ENCODE assay signal across 12 cellular contexts in the genomic region with DNA sequence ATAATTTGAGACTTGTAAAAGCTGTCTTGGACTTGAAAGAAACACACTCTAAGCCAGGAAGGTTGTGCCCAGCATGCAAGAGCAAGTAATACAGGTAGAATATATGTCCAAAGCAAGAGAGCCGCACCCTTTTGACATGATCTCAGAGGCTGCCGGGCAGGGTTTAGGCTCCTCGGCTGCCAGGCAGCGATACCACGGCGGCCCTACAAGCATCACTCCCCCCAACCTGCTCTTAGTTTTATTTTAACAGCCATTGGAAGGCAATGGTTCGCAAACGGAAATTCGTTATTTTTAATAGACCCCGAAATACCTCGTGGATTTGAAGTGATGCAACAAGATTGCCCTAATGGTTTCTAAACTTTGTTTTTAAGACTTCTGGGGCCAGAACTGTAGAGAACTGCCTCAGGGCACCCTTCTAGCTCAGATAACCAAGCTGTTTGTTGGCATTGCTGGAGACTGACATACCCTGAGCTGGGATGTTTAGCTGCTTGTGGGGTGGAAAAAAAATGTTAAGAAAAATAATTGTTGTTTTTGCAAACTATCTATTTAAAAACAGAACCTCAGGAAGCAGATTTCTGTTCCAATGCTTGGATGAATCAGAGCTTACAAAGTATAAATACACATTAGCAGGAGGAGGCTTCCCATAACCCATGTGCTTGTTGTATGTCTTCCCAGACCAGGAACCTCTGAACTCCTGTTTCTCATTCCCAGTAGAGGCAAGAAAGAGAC. TPM values are rescaled to one million over a fixed set of nuclear protein-coding genes. Genes with fewer than 3 reads are reported as not detected.
DNase-seq lines count a peak whose midpoint lies in the region; ATAC-seq and TF ChIP-seq lines count a peak whose summit lies in the region.
"Had no signal": no experiment of that assay in that cellular context is flagged by ENCODE, and none has a peak within 500 bp of the region (broad histone marks: within the 10 kb centered on the region; RNA-seq: fewer than 3 reads in every experiment).

No MANE protein-coding gene starts in this region.

- ATAC-seq in heart right ventricle (peak in 5 of 8 donors; percentile 24 to 50 (median 45)), Right ventricle myocardium superior (ENCODE audit: poor library complexity) (no peak), aorta (ENCODE audit: low FRiP score) (peak; percentile 73)

- H3K27me3 Mint-ChIP-seq in mesothelial cell of epicardium (ENCODE audit: low read depth) = no peaks in the 10 kb centered on the region

- H3K36me3 ChIP-seq in heart right ventricle (peaks cover 0 to 31% (median 14%) of the 10 kb centered on the region in 9 donors), aorta (ENCODE audit: control insufficient read depth in 1 of 2, insufficient read depth in 2 of 2, low read length in 1 of 2) (no peaks in the 10 kb centered on the region)

- H3K4me3 ChIP-seq in heart right ventricle (no peak overlapping the region), coronary artery (peak overlapping the region; percentile 42), aorta (ENCODE audit: low read length in 2 of 2) (no peak overlapping the region)

- no peaks in the 10 kb centered on the region for H3K27me3 ChIP-seq in heart right ventricle
- no peaks in the 10 kb centered on the region for H3K27me3 ChIP-seq in aorta (ENCODE audit: control insufficient read depth in 1 of 2, insufficient read depth in 2 of 2, low read length in 1 of 2)

- peaks cover 80% of the 10 kb centered on the region for H3K4me1 Mint-ChIP-seq in mesothelial cell of epicardium

- H3K36me3 Mint-ChIP-seq in mesothelial cell of epicardium = peaks cover 13% of the 10 kb centered on the region

- TF ChIP-seq CTCF in heart right ventricle (IDR thresholded peaks at IDR 0.05) (no peak), coronary artery (IDR thresholded peaks at IDR 0.05) (no peak), mesothelial cell of epicardium (IDR thresholded peaks at IDR 0.05; ENCODE audit: unreplicated experiment) (no peak)

- peak overlapping the region; percentile 36 for H3K27ac Mint-ChIP-seq in mesothelial cell of epicardium

- H3K27ac ChIP-seq in heart right ventricle (peak overlapping the region in 8 of 10 donors; percentile 13 to 78 (median 68)), coronary artery (peak overlapping the region; percentile 90 to 95), aorta (ENCODE audit: low read depth in 1 of 2, low read length in 2 of 2) (peak overlapping the region; percentile 80 to 95)
- H3K27ac ChIP-seq: HL-60, parathyroid adenoma had no signal

- DNase-seq in heart right ventricle (no peak), Right ventricle myocardium superior (no peak), coronary artery (ENCODE audit: low spot score) (no peak), mesothelial cell of epicardium (ENCODE audit: low spot score in 2 of 2, unreplicated experiment in 2 of 2) (no peak), aorta (no peak), COLO829 (ENCODE audit: low spot score) (no peak), NCI-H146 treated with DMSO at 0.1 percent for 48 hours (lab: John Stamatoyannopoulos, UW; ENCODE audit: unreplicated experiment) (no peak), germinal center (ENCODE audit: low spot score) (no peak)
- DNase-seq: islet precursor cell, NCI-H1694 had no signal

- intact Hi-C loops in heart right ventricle (cut with DNase I) (loop anchor here in 1 of 10 donors (10.0 kb wide), 1 partner anchor 70 kb away; no protein-coding TSS in a partner anchor), Right ventricle myocardium superior (cut with DNase I) (no loop called here), aorta (cut with DNase I) (loop anchor here (5.0 kb wide), 3 partner anchors 37 to 78 kb away; partner anchors contain the start of gene JAG1 (in 1 of the 2))

- 85 to 86% methylated on average over 11 of the region's 11 CpGs for WGBS in heart right ventricle, 2 donors
- 7 to 9% methylated on average over 11 of the region's 11 CpGs for WGBS in aorta, 2 donors

- H3K4me3 Mint-ChIP-seq in mesothelial cell of epicardium = no peak overlapping the region

- no peaks in the 10 kb centered on the region for H3K9me3 ChIP-seq in heart right ventricle
- H3K9me3 ChIP-seq in aorta (ENCODE audit: control insufficient read depth, low read length) = no peaks in the 10 kb centered on the region

- H3K4me1 ChIP-seq in heart right ventricle (peaks cover 13 to 86% (median 56%) of the 10 kb centered on the region in 9 donors), aorta (ENCODE audit: control insufficient read depth in 1 of 2, insufficient read depth in 2 of 2, low read length in 2 of 2) (peaks cover 8 to 16% of the 10 kb centered on the region in 2 donors)

- no peaks in the 10 kb centered on the region for H3K9me3 Mint-ChIP-seq in mesothelial cell of epicardium

RNA-seq across cellular contexts. Expression of gene JAG1, which starts 39.0 kb away (rescaled TPM):
- 10 to 100 TPM; 23.0 to 38.2 (median 27.5) TPM for total RNA-seq in heart right ventricle
- 10 to 100 TPM; 11.1 to 17.9 TPM for polyA plus RNA-seq in heart right ventricle
- total RNA-seq in Right ventricle myocardium superior = 22.1 TPM
- 70.6 to 74.1 TPM (median 70.9 TPM) in 3 replicates for total RNA-seq in mesothelial cell of epicardium
- total RNA-seq in aorta = 100 to 1,000 TPM; 133 to 226 TPM
- polyA plus RNA-seq in aorta = 100 to 1,000 TPM in 1 of 2 donors, 10 to 100 TPM in 1; 22.4 to 166 TPM
